ENCODE assay signal across 21 cellular contexts in the genomic region with DNA sequence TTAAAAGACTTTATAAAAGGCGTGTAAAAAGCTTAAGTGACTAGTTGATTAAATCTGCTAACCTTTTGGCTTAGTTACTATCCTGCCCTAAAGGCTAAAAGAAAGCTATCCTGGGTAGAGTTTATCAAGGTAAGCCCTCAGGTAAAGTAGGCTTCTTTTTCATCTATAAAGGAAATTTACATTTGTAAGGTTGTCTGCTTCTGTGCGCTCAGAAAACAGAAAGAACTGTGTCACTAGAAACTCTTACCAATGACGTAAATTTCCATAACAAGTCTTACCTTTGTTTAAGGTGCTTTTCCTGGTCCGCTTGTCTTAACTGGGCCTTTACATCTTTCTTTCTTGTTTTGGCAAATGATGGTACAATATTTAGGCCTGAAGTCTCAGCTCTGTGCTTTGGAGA.
"Had no signal": no experiment of that assay in that cellular context is flagged by ENCODE, and none has a peak within 500 bp of the region (broad histone marks: within the 10 kb centered on the region; RNA-seq: fewer than 3 reads in every experiment).

No MANE protein-coding gene starts in this region.

- H3K4me1 ChIP-seq: parathyroid adenoma, uterus had no signal

- H3K4me3 Mint-ChIP-seq: effector memory CD8-positive, alpha-beta T cell; memory B cell; naive B cell; natural killer cell treated with Interleukin-12 subunit alpha and Interleukin-12 subunit beta and Interleukin-15 and Interleukin-18, amount 100 ng/mL, for 72 hours; neural crest cell; stimulated activated naive B cell treated with anti-CD40 and anti-IgM and Interleukin-4, amounts not matched to agents 10 μg/mL and 1 μg/mL and 100 μg/mL, for 72 hours; stimulated activated naive CD8-positive, alpha-beta T cell treated with anti-CD3 and anti-CD28 coated beads, Interleukin-15, Interleukin-2, amounts not matched to agents 100 ng/mL and 50 ng/mL, for 24 hours had no signal

- H3K27ac ChIP-seq: coronary artery, parathyroid adenoma, right lobe of liver, thoracic aorta, tibial nerve, upper lobe of left lung, uterus had no signal

- H3K27ac Mint-ChIP-seq: effector memory CD8-positive, alpha-beta T cell; memory B cell; naive B cell; natural killer cell treated with Interleukin-12 subunit alpha and Interleukin-12 subunit beta and Interleukin-15 and Interleukin-18, amount 100 ng/mL, for 72 hours; progenitor cell of endocrine pancreas; stimulated activated naive B cell treated with anti-CD40 and anti-IgM and Interleukin-4, amounts not matched to agents 10 μg/mL and 1 μg/mL and 100 μg/mL, for 72 hours; stimulated activated naive CD8-positive, alpha-beta T cell treated with anti-CD3 and anti-CD28 coated beads, Interleukin-15, Interleukin-2, amounts not matched to agents 100 ng/mL and 50 ng/mL, for 24 hours had no signal

- H3K9ac ChIP-seq: parathyroid adenoma had no signal

- H3K9me3 ChIP-seq: right lobe of liver, thoracic aorta, tibial nerve, upper lobe of left lung, uterus had no signal

- H3K4me3 ChIP-seq: coronary artery, lung, right lobe of liver, thoracic aorta, tibial nerve, upper lobe of left lung, uterus had no signal

- H3K36me3 ChIP-seq: right lobe of liver, thoracic aorta, tibial nerve, upper lobe of left lung, uterus had no signal

- H3K36me3 Mint-ChIP-seq: natural killer cell treated with Interleukin-12 subunit alpha and Interleukin-12 subunit beta and Interleukin-15 and Interleukin-18, amount 100 ng/mL, for 72 hours; stimulated activated naive B cell treated with anti-CD40 and anti-IgM and Interleukin-4, amounts not matched to agents 10 μg/mL and 1 μg/mL and 100 μg/mL, for 72 hours had no signal

- DNase-seq: dermis blood vessel endothelial cell; effector memory CD8-positive, alpha-beta T cell; hypothalamus; naive B cell; right lobe of liver; small intestine; stimulated activated CD4-positive, alpha-beta T cell treated with anti-CD3 and anti-CD28 coated beads, Interleukin-15, amount 100 ng/mL, for 24 hours; stimulated activated CD4-positive, alpha-beta T cell treated with anti-CD3 and anti-CD28 coated beads, Interleukin-2, amount 100 ng/mL, for 48 hours; stimulated activated naive B cell treated with anti-CD40 and anti-IgM and Interleukin-4, amounts not matched to agents 10 μg/mL and 1 μg/mL and 100 μg/mL, for 72 hours; upper lobe of left lung; uterus had no signal

- H3K27me3 ChIP-seq: right lobe of liver, tibial nerve, upper lobe of left lung, uterus had no signal

- H2AFZ ChIP-seq: parathyroid adenoma had no signal

- ATAC-seq: effector memory CD8-positive, alpha-beta T cell; natural killer cell treated with Interleukin-12 subunit alpha and Interleukin-12 subunit beta and Interleukin-15 and Interleukin-18, amount 100 ng/mL, for 72 hours; right lobe of liver; stimulated activated naive B cell treated with anti-CD40 and anti-IgM and Interleukin-4, amounts not matched to agents 10 μg/mL and 1 μg/mL and 100 μg/mL, for 72 hours had no signal

- H3K27me3 Mint-ChIP-seq: effector memory CD8-positive, alpha-beta T cell; memory B cell; progenitor cell of endocrine pancreas had no signal

- H3K79me2 ChIP-seq: parathyroid adenoma had no signal

- H3K9me3 Mint-ChIP-seq: effector memory CD8-positive, alpha-beta T cell; stimulated activated naive CD8-positive, alpha-beta T cell treated with anti-CD3 and anti-CD28 coated beads, Interleukin-15, Interleukin-2, amounts not matched to agents 100 ng/mL and 50 ng/mL, for 24 hours had no signal
